11 cellular contexts compared by ENCODE assay signal in genomic region chr1:167723707-167724323, GRCh38. TPM values are rescaled to one million over a fixed set of nuclear protein-coding genes. Genes with fewer than 3 reads are reported as not detected.
A peak's percentile ranks its signal among the peaks of the same experiment; 100 is the strongest.
DNase-seq lines count a peak whose midpoint lies in the region; ATAC-seq, FAIRE-seq and TF ChIP-seq lines count a peak whose summit lies in the region.
"Had no signal": no experiment of that assay in that cellular context is flagged by ENCODE, and none has a peak within 500 bp of the region (broad histone marks: within the 10 kb centered on the region; RNA-seq: fewer than 3 reads in every experiment).

No MANE protein-coding gene starts in this region.

- TF ChIP-seq EP300 in HepG2 (IDR thresholded peaks at IDR 0.05; ENCODE audit: low read depth in 2 of 2, low read length in 2 of 2): no peak
- TF ChIP-seq EP300 in HepG2 (CRISPR knock-in tag; IDR thresholded peaks at IDR 0.05; ENCODE audit: borderline replicate concordance): no peak

- H3K27me3 ChIP-seq in HepG2 (ENCODE audit: control insufficient read depth in 1 of 2, insufficient read depth in 2 of 2, low read length in 2 of 2): no peaks in the 10 kb centered on the region
- no peaks in the 10 kb centered on the region for H3K27me3 ChIP-seq in right lobe of liver
- H3K27me3 ChIP-seq in adipocyte (replicated peaks; ENCODE audit: control insufficient read depth, insufficient read depth, low read length): no peaks in the 10 kb centered on the region
- no peaks in the 10 kb centered on the region for H3K27me3 ChIP-seq in kidney epithelial cell (ENCODE audit: control insufficient read depth, insufficient read depth, low read length)

- no peak for FAIRE-seq in HepG2 (lab: Jason Lieb, UNC)

- TF ChIP-seq RAD21 in HepG2 (CRISPR knock-in tag; IDR thresholded peaks at IDR 0.05): no peak

- POLR2A ChIA-PET in HepG2 (lab: Yijun Ruan, JAX): no interaction called here

- H3K27ac ChIP-seq in HepG2 (ENCODE audit: extremely low read length, insufficient read depth, low read length) (no peak overlapping the region), right lobe of liver (no peak overlapping the region)

- H2AFZ ChIP-seq in HepG2 (ENCODE audit: low read length): no peak overlapping the region

- BruUV-seq in HepG2 (replicated peaks; lab: Mats Ljungman, UMichigan): no TSS peak

- intact Hi-C loops in HepG2 (cut with micrococcal nuclease; ENCODE audit: unreplicated experiment) (loop anchor here (5.0 kb wide), 2 partner anchors 33 to 213 kb away; partner anchors contain the start of genes DCAF6 and MPC2), right lobe of liver (cut with DNase I) (loop anchor here in 1 of 2 donors (10.0 kb wide), 1 partner anchor 81 kb away; no protein-coding TSS in a partner anchor)

- no peak for TF ChIP-seq POLR2A in HepG2 (IDR thresholded peaks at IDR 0.05; ENCODE audit: insufficient read depth in 1 of 2, low read depth in 2 of 2, low read length in 2 of 2)
- TF ChIP-seq POLR2A in right lobe of liver (IDR thresholded peaks at IDR 0.05): no peak

- H4K20me1 ChIP-seq in HepG2 (ENCODE audit: insufficient read depth, low read length): peaks cover 3% of the 10 kb centered on the region

- peak overlapping the region in 2 of 3 experiments; percentile 92 to 95; a peak in 3 of 6 replicates for H3K4me3 ChIP-seq in HepG2 (replicated peaks in 1 of 3; ENCODE audit: insufficient read depth in 1 of 3, low read depth in 2 of 3, low read length in 3 of 3)
- no peak overlapping the region for H3K4me3 ChIP-seq in right lobe of liver
- H3K4me3 ChIP-seq in adipocyte (ENCODE audit: low read length): peak overlapping the region; percentile 94
- H3K4me3 ChIP-seq in kidney epithelial cell (ENCODE audit: low read depth, low read length): peak overlapping the region; percentile 90

- 90% methylated on average over 2 of the region's 2 CpGs for WGBS in HepG2 (ENCODE audit: low lambda C conversion rate)
- WGBS in right lobe of liver (ENCODE audit: insufficient coverage, low coverage, low lambda C conversion rate, missing lambda C conversion rate): 81% methylated on average over 2 of the region's 2 CpGs

- peak overlapping the region; percentile 83 for H3K4me2 ChIP-seq in HepG2 (ENCODE audit: low read depth, low read length)

- H3K4me1 ChIP-seq in HepG2 (ENCODE audit: insufficient read depth, low read length) (peaks cover 55% of the 10 kb centered on the region), right lobe of liver (peaks cover 0 to 21% (median 3%) of the 10 kb centered on the region in 4 donors), adipocyte (ENCODE audit: control insufficient read depth, insufficient read depth, low read length) (peaks cover 50% of the 10 kb centered on the region)

- CTCF ChIA-PET in HepG2 (lab: Yijun Ruan, JAX; ENCODE audit: low intra/inter-chr PET ratio, low total read pairs): no interaction called here

- H3K36me3 ChIP-seq in HepG2 (replicated peaks in 1 of 2; ENCODE audit: control insufficient read depth in 1 of 2, insufficient read depth in 2 of 2, low read length in 2 of 2) (peaks cover 0 to 4% of the 10 kb centered on the region in 2 experiments; a peak in 1 of 5 replicates), right lobe of liver (no peaks in the 10 kb centered on the region), adipocyte (ENCODE audit: control insufficient read depth, insufficient read depth, low read length, severe bottlenecking) (no peaks in the 10 kb centered on the region), kidney epithelial cell (ENCODE audit: control insufficient read depth, insufficient read depth, low read length) (no peaks in the 10 kb centered on the region)

- H3K9me3 ChIP-seq in HepG2 (ENCODE audit: low read length): no peaks in the 10 kb centered on the region
- H3K9me3 ChIP-seq in right lobe of liver: no peaks in the 10 kb centered on the region
- H3K9me3 ChIP-seq in adipocyte (ENCODE audit: control insufficient read depth, low read length): no peaks in the 10 kb centered on the region

- H3K9ac ChIP-seq in HepG2 (ENCODE audit: insufficient read depth, low read depth, low read length) (peak overlapping the region; percentile 6; the same call in 1 of the 2 replicates), adipocyte (ENCODE audit: low read length) (peak overlapping the region; percentile 93)

- no peak for TF ChIP-seq CTCF in HepG2 (CRISPR knock-in tag; IDR thresholded peaks at IDR 0.05)
- no peak for TF ChIP-seq CTCF in right lobe of liver (IDR thresholded peaks at IDR 0.05)
- no peak for TF ChIP-seq CTCF in kidney epithelial cell (IDR thresholded peaks at IDR 0.05; ENCODE audit: insufficient read depth, low read length, poor library complexity, severe bottlenecking)

- ATAC-seq in HepG2 (no peak), right lobe of liver (no peak), GM21576 (IDR thresholded peaks at IDR 0.05; ENCODE audit: unreplicated experiment) (no peak)

- peaks cover 56% of the 10 kb centered on the region for H3K79me2 ChIP-seq in HepG2 (ENCODE audit: insufficient read depth, low read length)

- in situ Hi-C loops in HepG2 (cut with HindIII; ENCODE audit: extremely low pct_ligation_motif_present, low pct_unique_long_range_greater_than_20kb): loop anchor here (5.0 kb wide), 1 partner anchor 83 kb away; no protein-coding TSS in a partner anchor

- DNase-seq in HepG2 (ENCODE audit: low spot score): no peak
- no peak for DNase-seq in right lobe of liver
- DNase-seq in adipocyte (ENCODE audit: low read depth): no peak
- DNase-seq in kidney epithelial cell (ENCODE audit: low read depth): no peak
- no peak for DNase-seq in amygdala (lab: John Stamatoyannopoulos, UW)
- DNase-seq in T-helper 9 cell: no peak
- no peak for DNase-seq in NCI-H146 treated with DMSO at 0.1 percent for 48 hours (lab: John Stamatoyannopoulos, UW; ENCODE audit: unreplicated experiment)
- DNase-seq: activated naive CD4-positive, alpha-beta T cell; NCI-H2029 treated with DMSO at 0.1 percent for 48 hours; posterior cingulate gyrus had no signal

TF ChIP-seq in HepG2, 621 proteins besides CTCF, POLR2A, EP300 and RAD21 (continues in another document):
- TF ChIP-seq ZNF121 (CRISPR knock-in tag; IDR thresholded peaks at IDR 0.05) (peak; percentile 76; the same call in 1 of the 2 replicates), DMAP1 (CRISPR knock-in tag; IDR thresholded peaks at IDR 0.05) (no peak), ZMYM3 (CRISPR knock-in tag; IDR thresholded peaks at IDR 0.05) (no peak), ZNF850 (CRISPR knock-in tag; conservative IDR thresholded peaks at IDR 0.05) (no peak)
- TF ChIP-seq, protein P1, sequence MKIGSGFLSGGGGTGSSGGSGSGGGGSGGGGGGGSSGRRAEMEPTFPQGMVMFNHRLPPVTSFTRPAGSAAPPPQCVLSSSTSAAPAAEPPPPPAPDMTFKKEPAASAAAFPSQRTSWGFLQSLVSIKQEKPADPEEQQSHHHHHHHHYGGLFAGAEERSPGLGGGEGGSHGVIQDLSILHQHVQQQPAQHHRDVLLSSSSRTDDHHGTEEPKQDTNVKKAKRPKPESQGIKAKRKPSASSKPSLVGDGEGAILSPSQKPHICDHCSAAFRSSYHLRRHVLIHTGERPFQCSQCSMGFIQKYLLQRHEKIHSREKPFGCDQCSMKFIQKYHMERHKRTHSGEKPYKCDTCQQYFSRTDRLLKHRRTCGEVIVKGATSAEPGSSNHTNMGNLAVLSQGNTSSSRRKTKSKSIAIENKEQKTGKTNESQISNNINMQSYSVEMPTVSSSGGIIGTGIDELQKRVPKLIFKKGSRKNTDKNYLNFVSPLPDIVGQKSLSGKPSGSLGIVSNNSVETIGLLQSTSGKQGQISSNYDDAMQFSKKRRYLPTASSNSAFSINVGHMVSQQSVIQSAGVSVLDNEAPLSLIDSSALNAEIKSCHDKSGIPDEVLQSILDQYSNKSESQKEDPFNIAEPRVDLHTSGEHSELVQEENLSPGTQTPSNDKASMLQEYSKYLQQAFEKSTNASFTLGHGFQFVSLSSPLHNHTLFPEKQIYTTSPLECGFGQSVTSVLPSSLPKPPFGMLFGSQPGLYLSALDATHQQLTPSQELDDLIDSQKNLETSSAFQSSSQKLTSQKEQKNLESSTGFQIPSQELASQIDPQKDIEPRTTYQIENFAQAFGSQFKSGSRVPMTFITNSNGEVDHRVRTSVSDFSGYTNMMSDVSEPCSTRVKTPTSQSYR (CRISPR knock-in tag; IDR thresholded peaks at IDR 0.05; ENCODE audit: borderline replicate concordance): peak; percentile 76; the same call in 1 of the 2 replicates

RNA-seq across cellular contexts. Expression of gene MPZL1, which starts 2.0 kb away (rescaled TPM):
- total RNA-seq in HepG2 (2016; rRNA removed; fragmentation: Illumina TruSeq; extraction: Trizol) (43.9 and 68.7 TPM in 2 replicates), right lobe of liver (10 to 100 TPM; 15.7 to 43.3 (median 18.9) TPM), kidney epithelial cell (78.0 and 85.5 TPM in 2 replicates)
- 32.2 and 32.5 TPM in 2 replicates for total RNA-seq in HepG2 (2016; cell fraction: cytosol; rRNA removed; fragmentation: Illumina TruSeq; extraction: Trizol; ENCODE audit: low read depth)
- 37.7 and 65.7 TPM in 2 replicates for total RNA-seq in HepG2 (2016; cell fraction: insoluble cytoplasmic fraction; rRNA removed; fragmentation: Illumina TruSeq; extraction: Trizol)
- total RNA-seq in HepG2 (2016; cell fraction: membrane; rRNA removed; fragmentation: Illumina TruSeq; extraction: Trizol): 33.4 and 37.7 TPM in 2 replicates
- 62.3 and 75.4 TPM in 2 replicates for total RNA-seq in HepG2 (2016; cell fraction: nucleus; rRNA removed; fragmentation: Illumina TruSeq; extraction: Trizol)
- 38.0 and 40.1 TPM in 2 replicates for polyA plus RNA-seq in HepG2 (2011; rRNA removed)
- 16.8 and 31.1 TPM in 2 replicates for polyA plus RNA-seq in HepG2 (2011; cell fraction: cytosol; rRNA removed)
- 16.0 and 18.0 TPM in 2 replicates for polyA plus RNA-seq in HepG2 (2011; cell fraction: nucleus; rRNA removed)
- polyA plus RNA-seq in HepG2 (2012): 41.2 and 46.3 TPM in 2 replicates
- polyA plus RNA-seq in HepG2 (2016; cell fraction: cytosol; fragmentation: Illumina TruSeq; extraction: Trizol; ENCODE audit: low read depth): 9.7 and 14.9 TPM in 2 replicates
- polyA plus RNA-seq in HepG2 (2016; cell fraction: insoluble cytoplasmic fraction; fragmentation: Illumina TruSeq; extraction: Trizol; ENCODE audit: low read depth): 43.0 and 47.2 TPM in 2 replicates
- 21.1 and 21.8 TPM in 2 replicates for polyA plus RNA-seq in HepG2 (2016; cell fraction: membrane; fragmentation: Illumina TruSeq; extraction: Trizol; ENCODE audit: low read depth)
- 99.6 and 104 TPM in 2 replicates for polyA plus RNA-seq in HepG2 (2016; cell fraction: nucleus; fragmentation: Illumina TruSeq; extraction: Trizol; ENCODE audit: insufficient read depth, low read depth)
- polyA minus RNA-seq in HepG2 (2011; rRNA and poly(A)+ RNA removed; ENCODE audit: low replicate concordance): 23.5 and 65.7 TPM in 2 replicates
- polyA minus RNA-seq in HepG2 (2011; cell fraction: cytosol; rRNA and poly(A)+ RNA removed): 37.6 and 52.6 TPM in 2 replicates
- 26.1 and 36.4 TPM in 2 replicates for polyA minus RNA-seq in HepG2 (2011; cell fraction: nucleus; rRNA and poly(A)+ RNA removed)

Comparison
In these comparisons a context has a peak if more than half of its experiments do, and no peak if none do; other contexts are left out.
1. H3K4me3 ChIP-seq: peak in HepG2 (2 of 3), adipocyte (single experiment) and kidney epithelial cell (single experiment); none in right lobe of liver (0 of 3).